32 cellular contexts compared by ENCODE assay signal in the genomic region with DNA sequence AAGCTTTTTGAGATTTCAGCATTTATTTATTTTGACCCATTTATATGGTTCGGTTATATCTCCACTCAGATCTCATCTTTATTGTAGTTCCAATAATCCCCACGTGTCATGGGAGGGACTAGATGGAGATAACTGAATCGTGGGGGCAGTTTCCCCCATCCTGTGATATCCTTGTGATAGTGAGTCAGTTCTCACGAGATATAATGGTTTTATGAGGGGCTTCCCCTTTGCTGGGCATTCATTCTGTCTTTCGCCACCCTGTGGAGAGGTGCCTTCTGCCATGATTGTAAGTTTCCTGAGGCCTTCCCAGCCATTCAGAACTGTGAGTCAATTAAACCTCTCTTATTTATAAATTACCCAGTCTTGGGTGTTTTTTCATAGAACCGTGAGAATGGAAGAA.
"Had no signal": no experiment of that assay in that cellular context is flagged by ENCODE, and none has a peak within 500 bp of the region (broad histone marks: within the 10 kb centered on the region; RNA-seq: fewer than 3 reads in every experiment).

No MANE protein-coding gene starts in this region.

- H3K27ac Mint-ChIP-seq: activated CD4-positive, alpha-beta memory T cell treated with anti-CD3 and anti-CD28 coated beads, Interleukin-2, amount 10 ng/mL, durations not matched to agents 7 days and 5 days; activated naive CD4-positive, alpha-beta T cell treated with anti-CD3 and anti-CD28 coated beads, Interleukin-2, amount 50 U/mL, for 24 hours; activated T-cell treated with anti-CD3 and anti-CD28 coated beads, Interleukin-2, amount 50 U/mL, for 24 hours; activated T-helper 2 cell treated with anti-CD3 and anti-CD28 coated beads, Interferon-gamma antibody, Interleukin-2, Interleukin-4, amounts not matched to agents 10 μg/mL and 5 μg/mL and 100 μg/mL, durations not matched to agents 14 hours and 24 hours and 36 hours; T-cell had no signal

- H3K4me2 ChIP-seq: PC-9 had no signal

- H3K9me3 Mint-ChIP-seq: activated CD4-positive, alpha-beta memory T cell treated with anti-CD3 and anti-CD28 coated beads, Interleukin-2, amount 10 ng/mL, durations not matched to agents 7 days and 5 days; activated naive CD4-positive, alpha-beta T cell treated with anti-CD3 and anti-CD28 coated beads, Interleukin-2, amount 50 U/mL, for 24 hours; activated T-cell treated with anti-CD3 and anti-CD28 coated beads, Interleukin-2, amount 50 U/mL, for 24 hours; activated T-helper 2 cell treated with anti-CD3 and anti-CD28 coated beads, Interferon-gamma antibody, Interleukin-2, Interleukin-4, amounts not matched to agents 10 μg/mL and 5 μg/mL and 100 μg/mL, durations not matched to agents 14 hours and 24 hours and 36 hours; T-cell had no signal

- DNase-seq: activated CD4-positive, alpha-beta memory T cell treated with anti-CD3 and anti-CD28 coated beads, Interleukin-2, amount 10 ng/mL, durations not matched to agents 7 days and 5 days; activated CD4-positive, alpha-beta T cell treated with anti-CD3 and anti-CD28 coated beads for 4 hours; activated gamma-delta T cell; activated naive CD4-positive, alpha-beta T cell treated with Interleukin-2 at 50 U/mL for 16 hours; activated T-cell treated with anti-CD3 and anti-CD28 coated beads, Interleukin-2, amount 50 U/mL, for 24 hours; anterior cingulate cortex; cerebellar nuclear complex; Kasumi-1; KG1; MM.1S; MV-4-11; NCI-H1092; NCI-H187 treated with DMSO at 0.1 percent for 48 hours; NCI-H2081; NCI-H2171 treated with DMSO at 0.1 percent for 48 hours; NCI-H2227 treated with DMSO at 0.1 percent for 48 hours; NCI-H446; NCI-H510A treated with DMSO at 0.1 percent for 48 hours; NCI-H526 treated with DMSO at 0.1 percent for 48 hours; NCI-H774; PC-9; Right ventricle myocardium superior; SJCRH30; T-cell; T-helper 2 cell; T-helper 9 cell had no signal

- ATAC-seq: T-cell had no signal

- H3K4me1 Mint-ChIP-seq: activated CD4-positive, alpha-beta memory T cell treated with anti-CD3 and anti-CD28 coated beads, Interleukin-2, amount 10 ng/mL, durations not matched to agents 7 days and 5 days had no signal

- FAIRE-seq: bronchial epithelial cell, RCC 7860 had no signal

- H3K4me1 ChIP-seq: SJCRH30 had no signal

- H3K4me3 ChIP-seq: PC-9, SJCRH30 had no signal

- H3K27ac ChIP-seq: PC-9, RWPE1, SJCRH30 had no signal

- H3K4me3 Mint-ChIP-seq: activated CD4-positive, alpha-beta memory T cell treated with anti-CD3 and anti-CD28 coated beads, Interleukin-2, amount 10 ng/mL, durations not matched to agents 7 days and 5 days; activated naive CD4-positive, alpha-beta T cell treated with anti-CD3 and anti-CD28 coated beads, Interleukin-2, amount 50 U/mL, for 24 hours; activated T-cell treated with anti-CD3 and anti-CD28 coated beads, Interleukin-2, amount 50 U/mL, for 24 hours; brain; T-cell had no signal

- H3K27me3 Mint-ChIP-seq: activated naive CD4-positive, alpha-beta T cell treated with anti-CD3 and anti-CD28 coated beads, Interleukin-2, amount 50 U/mL, for 24 hours; activated T-cell treated with anti-CD3 and anti-CD28 coated beads, Interleukin-2, amount 50 U/mL, for 24 hours had no signal

- H3K36me3 Mint-ChIP-seq: activated naive CD4-positive, alpha-beta T cell treated with anti-CD3 and anti-CD28 coated beads, Interleukin-2, amount 50 U/mL, for 24 hours; brain; T-cell had no signal

- H3K27me3 ChIP-seq: SJCRH30 had no signal

- H3K36me3 ChIP-seq: SJCRH30 had no signal

- H2AFZ ChIP-seq: PC-9 had no signal

- H3K9me3 ChIP-seq: SJCRH30 had no signal
